Comparison of ENCODE assay signal across 20 cellular contexts in the genomic region with DNA sequence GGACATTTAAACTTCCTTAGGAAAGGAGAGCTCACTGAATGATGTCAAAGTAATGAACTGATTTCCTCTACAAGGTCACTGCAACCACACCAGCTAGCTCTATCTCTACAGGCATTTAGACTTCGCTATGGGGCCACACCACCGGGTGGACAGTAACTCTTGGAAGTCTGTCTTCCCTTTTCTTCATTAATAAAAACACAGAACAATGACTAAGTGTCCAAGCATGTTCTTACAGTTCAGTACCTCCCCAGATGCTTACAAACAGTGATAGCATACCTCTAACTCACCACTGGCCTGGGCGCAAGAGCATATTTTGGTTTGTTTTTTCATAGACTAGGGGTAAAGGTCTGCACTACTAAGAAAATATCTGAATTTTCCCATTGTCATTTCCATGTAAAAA. TPM values are rescaled to one million over a fixed set of nuclear protein-coding genes. Genes with fewer than 3 reads are reported as not detected.
DNase-seq lines count a peak whose midpoint lies in the region; ATAC-seq and TF ChIP-seq lines count a peak whose summit lies in the region.
"Had no signal": no experiment of that assay in that cellular context is flagged by ENCODE, and none has a peak within 500 bp of the region (broad histone marks: within the 10 kb centered on the region; RNA-seq: fewer than 3 reads in every experiment).

No MANE protein-coding gene starts in this region.

- H3K27me3 ChIP-seq in transverse colon: peaks cover 6% of the 10 kb centered on the region

- peak; percentile 10 for DNase-seq in AG09309 (ENCODE audit: low read depth)
- DNase-seq in M059J (ENCODE audit: low read depth): peak; percentile 84
- DNase-seq in cardiac fibroblast (ENCODE audit: low read depth in 2 of 2): peak; percentile 42 to 81
- no peak for DNase-seq in nephron progenitor cell
- DNase-seq in transverse colon: no peak
- DNase-seq in activated T-cell treated with anti-CD3 and anti-CD28 coated beads, Interleukin-2, amount 50 U/mL, for 72 hours: no peak
- no peak for DNase-seq in T-cell
- DNase-seq: activated CD8-positive, alpha-beta memory T cell treated with anti-CD3 and anti-CD28 coated beads, Interleukin-2, amount 10 ng/mL, durations not matched to agents 7 days and 5 days; caudate nucleus; endodermal cell; glutamatergic neuron; KG1; left colon; natural killer cell; NCI-H146; NCI-H446; stomach had no signal

- intact Hi-C loops in transverse colon (cut with DNase I; ENCODE audit: low total_unique reads): no loop called here

- TF ChIP-seq CTCF in AG09309 (IDR thresholded peaks at IDR 0.05; ENCODE audit: control insufficient read depth, insufficient read depth, low read depth, low read length, missing control alignments) (no peak), cardiac fibroblast (IDR thresholded peaks at IDR 0.05; ENCODE audit: low read depth, low read length) (no peak), nephron progenitor cell (IDR thresholded peaks at IDR 0.05) (no peak), transverse colon (IDR thresholded peaks at IDR 0.05) (no peak)

- H3K27ac Mint-ChIP-seq in nephron progenitor cell (peak overlapping the region; percentile 36), T-cell (no peak overlapping the region)
- H3K27ac Mint-ChIP-seq in activated T-cell treated with anti-CD3 and anti-CD28 coated beads, Interleukin-2, amount 50 U/mL, for 72 hours: no peak overlapping the region
- H3K27ac Mint-ChIP-seq: activated CD8-positive, alpha-beta memory T cell treated with anti-CD3 and anti-CD28 coated beads, Interleukin-2, amount 10 ng/mL, durations not matched to agents 7 days and 5 days; endodermal cell; natural killer cell had no signal

- peaks cover 76% of the 10 kb centered on the region for H3K4me1 Mint-ChIP-seq in nephron progenitor cell
- no peaks in the 10 kb centered on the region for H3K4me1 Mint-ChIP-seq in activated T-cell treated with anti-CD3 and anti-CD28 coated beads, Interleukin-2, amount 50 U/mL, for 72 hours (ENCODE audit: low read depth)
- H3K4me1 Mint-ChIP-seq in T-cell: peaks cover 3% of the 10 kb centered on the region in 3 donors
- H3K4me1 Mint-ChIP-seq: activated CD8-positive, alpha-beta memory T cell treated with anti-CD3 and anti-CD28 coated beads, Interleukin-2, amount 10 ng/mL, durations not matched to agents 7 days and 5 days had no signal

- TF ChIP-seq EP300 in transverse colon (IDR thresholded peaks at IDR 0.05; ENCODE audit: low read depth): no peak

- H3K27me3 Mint-ChIP-seq in nephron progenitor cell (ENCODE audit: low read depth, poor library complexity) (peaks cover 16% of the 10 kb centered on the region), T-cell (peaks cover 10 to 18% of the 10 kb centered on the region in 2 donors)
- peaks cover 9% of the 10 kb centered on the region for H3K27me3 Mint-ChIP-seq in activated T-cell treated with anti-CD3 and anti-CD28 coated beads, Interleukin-2, amount 50 U/mL, for 72 hours (ENCODE audit: low read depth)

- ATAC-seq in HG02840 (IDR thresholded peaks at IDR 0.05; ENCODE audit: low FRiP score, unreplicated experiment): no peak
- no peak for ATAC-seq in activated T-cell treated with anti-CD3 and anti-CD28 coated beads, Interleukin-2, amount 50 U/mL, for 72 hours (replicated peaks in 1 of 2)
- ATAC-seq in T-cell (replicated peaks in 1 of 4): no peak
- ATAC-seq: activated CD8-positive, alpha-beta memory T cell treated with anti-CD3 and anti-CD28 coated beads, Interleukin-2, amount 10 ng/mL, durations not matched to agents 7 days and 5 days; left colon; natural killer cell; WTC11 had no signal

- H3K27ac ChIP-seq in transverse colon: no peak overlapping the region
- H3K27ac ChIP-seq: skin epidermis, stomach had no signal

- peaks cover 0 to 3% (median 0%) of the 10 kb centered on the region in 4 donors for H3K36me3 ChIP-seq in transverse colon

- H3K36me3 Mint-ChIP-seq in nephron progenitor cell (ENCODE audit: low read depth) (peaks cover 23% of the 10 kb centered on the region), T-cell (peaks cover 69% of the 10 kb centered on the region)
- H3K36me3 Mint-ChIP-seq in activated T-cell treated with anti-CD3 and anti-CD28 coated beads, Interleukin-2, amount 50 U/mL, for 72 hours (ENCODE audit: insufficient read depth in 2 of 2): no peaks in the 10 kb centered on the region
- H3K36me3 Mint-ChIP-seq: activated CD8-positive, alpha-beta memory T cell treated with anti-CD3 and anti-CD28 coated beads, Interleukin-2, amount 10 ng/mL, durations not matched to agents 7 days and 5 days; WTC11 had no signal

- POLR2A ChIA-PET in T-cell (lab: Charles Lee): no interaction called here

- H3K9me3 ChIP-seq in transverse colon: no peaks in the 10 kb centered on the region
- H3K9me3 ChIP-seq: stomach had no signal

- H3K4me3 ChIP-seq in AG09309 (ENCODE audit: control insufficient read depth, low read depth, low read length) (no peak overlapping the region), cardiac fibroblast (replicated peaks in 1 of 2; ENCODE audit: low read depth in 2 of 2, low read length in 2 of 2) (no peak overlapping the region), transverse colon (no peak overlapping the region)
- H3K4me3 ChIP-seq: skin epidermis, stomach had no signal

- H3K9me3 Mint-ChIP-seq in nephron progenitor cell (no peaks in the 10 kb centered on the region), T-cell (no peaks in the 10 kb centered on the region)
- no peaks in the 10 kb centered on the region for H3K9me3 Mint-ChIP-seq in activated T-cell treated with anti-CD3 and anti-CD28 coated beads, Interleukin-2, amount 50 U/mL, for 72 hours
- H3K9me3 Mint-ChIP-seq: endodermal cell, natural killer cell, WTC11 had no signal

- in situ Hi-C loops in transverse colon (cut with MboI; ENCODE audit: low pct_ligation_motif_present in 1 of 4, low pct_unique_long_range_greater_than_20kb in 1 of 4, low sequenced_read_pairs in 3 of 4): no loop called here

- 91 to 94% methylated on average over 3 of the region's 3 CpGs for WGBS in transverse colon (ENCODE audit: low coverage in 1 of 2), 2 donors

- CTCF ChIA-PET in T-cell (lab: Charles Lee): no interaction called here

- H3K4me1 ChIP-seq in transverse colon: peaks cover 0 to 1% (median 0%) of the 10 kb centered on the region in 4 donors

- H3K4me3 Mint-ChIP-seq in nephron progenitor cell (no peak overlapping the region), T-cell (no peak overlapping the region)
- H3K4me3 Mint-ChIP-seq in activated T-cell treated with anti-CD3 and anti-CD28 coated beads, Interleukin-2, amount 50 U/mL, for 72 hours: no peak overlapping the region
- H3K4me3 Mint-ChIP-seq: activated CD8-positive, alpha-beta memory T cell treated with anti-CD3 and anti-CD28 coated beads, Interleukin-2, amount 10 ng/mL, durations not matched to agents 7 days and 5 days; endodermal cell; natural killer cell; WTC11 had no signal

- TF ChIP-seq POLR2A in transverse colon (IDR thresholded peaks at IDR 0.05): no peak

RNA-seq across cellular contexts. Expression of a gene that starts 54.6 kb away (rescaled TPM):
- 0.59 and 1.8 TPM in 2 replicates for total RNA-seq in M059J (2014; rRNA removed; shearing (Covaris generic))
- total RNA-seq in transverse colon (under 1 TPM in 1 of 4 donors, not detected in 3; 0.32 TPM), T-cell (under 1 TPM in 3 of 5 donors, not detected in 2; 0.10 to 0.16 (median 0.12) TPM)
- 1 to 10 TPM; 1.9 to 4.1 TPM for total RNA-seq in activated T-cell treated with anti-CD3 and anti-CD28 coated beads, Interleukin-2, amount 50 U/mL, for 72 hours
- total RNA-seq: endodermal cell, natural killer cell had no signal

Comparison
In these comparisons a context has a peak if more than half of its experiments do, and no peak if none do; other contexts are left out.
1. DNase-seq: peak in AG09309 (single experiment), M059J (single experiment) and cardiac fibroblast (2 of 2); none in nephron progenitor cell (single experiment), transverse colon (single experiment), activated T-cell treated with anti-CD3 and anti-CD28 coated beads, Interleukin-2, amount 50 U/mL, for 72 hours (0 of 2) and T-cell (0 of 34).